In genomic region chr2:111126581-111126980, GRCh38 we compare ENCODE assay signal across 20 cellular contexts. TPM values are rescaled to one million over a fixed set of nuclear protein-coding genes. Genes with fewer than 3 reads are reported as not detected.
A peak's percentile ranks its signal among the peaks of the same experiment; 100 is the strongest.
DNase-seq lines count a peak whose midpoint lies in the region; ATAC-seq and TF ChIP-seq lines count a peak whose summit lies in the region.
"Had no signal": no experiment of that assay in that cellular context is flagged by ENCODE, and none has a peak within 500 bp of the region (broad histone marks: within the 10 kb centered on the region; RNA-seq: fewer than 3 reads in every experiment).

No MANE protein-coding gene starts in this region.

- H3K27ac Mint-ChIP-seq in IgD-negative memory B cell (peak overlapping the region; percentile 14 to 33 (median 24)), nephron progenitor cell (no peak overlapping the region)
- H3K27ac Mint-ChIP-seq in activated T-helper 1 cell treated with anti-CD3 and anti-CD28 coated beads, Interleukin-12 subunit alpha, Interleukin-12 subunit beta, Interleukin-2, Interleukin-4 antibody, amounts not matched to agents 30 ng/mL and 10 ng/mL and 1 ng/mL, durations not matched to agents 14 hours and 24 hours and 36 hours: no peak overlapping the region
- H3K27ac Mint-ChIP-seq: CD4-positive, CD25-positive, alpha-beta regulatory T cell had no signal

- H3K9me3 ChIP-seq in DND-41 (ENCODE audit: insufficient read depth, low read length, severe bottlenecking): no peaks in the 10 kb centered on the region
- H3K9me3 ChIP-seq: BE2C had no signal

- H3K9me3 Mint-ChIP-seq in IgD-negative memory B cell: no peaks in the 10 kb centered on the region
- no peaks in the 10 kb centered on the region for H3K9me3 Mint-ChIP-seq in activated T-helper 1 cell treated with anti-CD3 and anti-CD28 coated beads, Interleukin-12 subunit alpha, Interleukin-12 subunit beta, Interleukin-2, Interleukin-4 antibody, amounts not matched to agents 30 ng/mL and 10 ng/mL and 1 ng/mL, durations not matched to agents 14 hours and 24 hours and 36 hours
- H3K9me3 Mint-ChIP-seq in nephron progenitor cell: peaks cover 4% of the 10 kb centered on the region

- no peak for TF ChIP-seq CTCF in DND-41 (IDR thresholded peaks at IDR 0.05; ENCODE audit: borderline replicate concordance, extremely low read depth, low read length, poor library complexity, severe bottlenecking)
- no peak for TF ChIP-seq CTCF in nephron progenitor cell (IDR thresholded peaks at IDR 0.05)

- DNase-seq in DND-41: no peak
- no peak for DNase-seq in activated T-helper 1 cell treated with anti-CD3 and anti-CD28 coated beads, Interleukin-12 subunit alpha, Interleukin-12 subunit beta, Interleukin-2, Interleukin-4 antibody, amounts not matched to agents 30 ng/mL and 10 ng/mL and 1 ng/mL, durations not matched to agents 14 hours and 24 hours and 36 hours (ENCODE audit: low spot score)
- DNase-seq in nephron progenitor cell: no peak
- DNase-seq in Right ventricle myocardium inferior (ENCODE audit: missing footprints): no peak
- no peak for DNase-seq in Kasumi-1 (lab: John Stamatoyannopoulos, UW)
- no peak for DNase-seq in DMS 273 (lab: John Stamatoyannopoulos, UW; ENCODE audit: unreplicated experiment)
- DNase-seq: BE2C; CD4-positive, CD25-positive, alpha-beta regulatory T cell; DMS 273 treated with DMSO at 0.1 percent for 48 hours; DMS79 treated with DMSO at 0.1 percent for 48 hours; H7; KBM-7; NCI-H1694; NCI-H2081; NCI-H446; NCI-H526; PC-3; SHP77 had no signal

- intact Hi-C loops in activated T-helper 1 cell treated with anti-CD3 and anti-CD28 coated beads, Interleukin-12 subunit alpha, Interleukin-12 subunit beta, Interleukin-2, Interleukin-4 antibody, amounts not matched to agents 30 ng/mL and 10 ng/mL and 1 ng/mL, durations not matched to agents 14 hours and 24 hours and 36 hours (cut with micrococcal nuclease): no loop called here
- intact Hi-C loops in Right ventricle myocardium inferior (cut with DNase I): loop anchor here (10.0 kb wide), 1 partner anchor 312 kb away; no protein-coding TSS in a partner anchor

- H3K4me3 ChIP-seq in DND-41 (ENCODE audit: low read depth in 1 of 2, low read length in 2 of 2): no peak overlapping the region
- H3K4me3 ChIP-seq: SK-N-MC had no signal

- H4K20me1 ChIP-seq in DND-41 (ENCODE audit: insufficient read depth, low read length): peaks cover 30% of the 10 kb centered on the region

- H3K4me1 ChIP-seq in DND-41 (ENCODE audit: insufficient read depth, low read length): peaks cover 37% of the 10 kb centered on the region
- H3K4me1 ChIP-seq: BE2C had no signal

- H3K27me3 ChIP-seq in DND-41 (ENCODE audit: insufficient read depth, low read length, poor library complexity): no peaks in the 10 kb centered on the region
- H3K27me3 ChIP-seq: BE2C had no signal

- peaks cover 80% of the 10 kb centered on the region for H3K36me3 ChIP-seq in DND-41 (ENCODE audit: insufficient read depth, low read length)

- H3K4me3 Mint-ChIP-seq in IgD-negative memory B cell (peak overlapping the region in 1 of 4 donors; percentile 25), nephron progenitor cell (peak overlapping the region; percentile 66)
- H3K4me3 Mint-ChIP-seq in activated T-helper 1 cell treated with anti-CD3 and anti-CD28 coated beads, Interleukin-12 subunit alpha, Interleukin-12 subunit beta, Interleukin-2, Interleukin-4 antibody, amounts not matched to agents 30 ng/mL and 10 ng/mL and 1 ng/mL, durations not matched to agents 14 hours and 24 hours and 36 hours: peak overlapping the region; percentile 95

- peaks cover 95% of the 10 kb centered on the region for H3K79me2 ChIP-seq in DND-41 (ENCODE audit: insufficient read depth, low read length)

- H3K9ac ChIP-seq in DND-41 (ENCODE audit: low read depth, low read length): no peak overlapping the region

- H3K27me3 Mint-ChIP-seq in IgD-negative memory B cell (no peaks in the 10 kb centered on the region), nephron progenitor cell (ENCODE audit: low read depth, poor library complexity) (peaks cover 4% of the 10 kb centered on the region)
- H3K27me3 Mint-ChIP-seq in activated T-helper 1 cell treated with anti-CD3 and anti-CD28 coated beads, Interleukin-12 subunit alpha, Interleukin-12 subunit beta, Interleukin-2, Interleukin-4 antibody, amounts not matched to agents 30 ng/mL and 10 ng/mL and 1 ng/mL, durations not matched to agents 14 hours and 24 hours and 36 hours (ENCODE audit: insufficient read depth): peaks cover 3% of the 10 kb centered on the region

- peaks cover 27 to 35% (median 27%) of the 10 kb centered on the region in 3 donors for H3K4me1 Mint-ChIP-seq in IgD-negative memory B cell
- H3K4me1 Mint-ChIP-seq in activated T-helper 1 cell treated with anti-CD3 and anti-CD28 coated beads, Interleukin-12 subunit alpha, Interleukin-12 subunit beta, Interleukin-2, Interleukin-4 antibody, amounts not matched to agents 30 ng/mL and 10 ng/mL and 1 ng/mL, durations not matched to agents 14 hours and 24 hours and 36 hours (ENCODE audit: low read depth): peaks cover 74% of the 10 kb centered on the region
- H3K4me1 Mint-ChIP-seq in nephron progenitor cell: peaks cover 70% of the 10 kb centered on the region

- peaks cover 16% of the 10 kb centered on the region for H3K36me3 Mint-ChIP-seq in IgD-negative memory B cell
- peaks cover 89% of the 10 kb centered on the region for H3K36me3 Mint-ChIP-seq in activated T-helper 1 cell treated with anti-CD3 and anti-CD28 coated beads, Interleukin-12 subunit alpha, Interleukin-12 subunit beta, Interleukin-2, Interleukin-4 antibody, amounts not matched to agents 30 ng/mL and 10 ng/mL and 1 ng/mL, durations not matched to agents 14 hours and 24 hours and 36 hours (ENCODE audit: low read depth)
- H3K36me3 Mint-ChIP-seq in nephron progenitor cell (ENCODE audit: low read depth): peaks cover 78% of the 10 kb centered on the region

- H3K4me2 ChIP-seq in DND-41 (ENCODE audit: insufficient read depth, low read length): 0 out of 2 replicates have a peak overlapping the region, but pooled peaks have one; percentile 2

- ATAC-seq in DND-41 (ENCODE audit: insufficient read depth, low read depth): no peak
- ATAC-seq in Right ventricle myocardium inferior: no peak
- ATAC-seq: PC-3 had no signal

- H3K27ac ChIP-seq in DND-41 (ENCODE audit: low read length): no peak overlapping the region
- H3K27ac ChIP-seq: SK-N-MC had no signal

- H2AFZ ChIP-seq in DND-41 (ENCODE audit: low read depth, low read length): no peak overlapping the region

RNA-seq across cellular contexts. Expression of gene BCL2L11, which starts 5.9 kb away (rescaled TPM):
- polyA plus RNA-seq in IgD-negative memory B cell: 22.3 TPM
- 335 and 347 TPM in 2 replicates for total RNA-seq in activated T-helper 1 cell treated with anti-CD3 and anti-CD28 coated beads, Interleukin-12 subunit alpha, Interleukin-12 subunit beta, Interleukin-2, Interleukin-4 antibody, amounts not matched to agents 30 ng/mL and 10 ng/mL and 1 ng/mL, durations not matched to agents 14 hours and 24 hours and 36 hours
- total RNA-seq in Right ventricle myocardium inferior: 9.1 TPM

Comparison
In these comparisons a context has a peak if more than half of its experiments do, and no peak if none do; other contexts are left out.
1. H3K27ac Mint-ChIP-seq: peak in IgD-negative memory B cell (3 of 3); none in activated T-helper 1 cell treated with anti-CD3 and anti-CD28 coated beads, Interleukin-12 subunit alpha, Interleukin-12 subunit beta, Interleukin-2, Interleukin-4 antibody, amounts not matched to agents 30 ng/mL and 10 ng/mL and 1 ng/mL, durations not matched to agents 14 hours and 24 hours and 36 hours (single experiment) and nephron progenitor cell (single experiment).
2. RNA of gene BCL2L11, which starts 5.9 kb away (total RNA-seq): 335 to 347 TPM in activated T-helper 1 cell treated with anti-CD3 and anti-CD28 coated beads, Interleukin-12 subunit alpha, Interleukin-12 subunit beta, Interleukin-2, Interleukin-4 antibody, amounts not matched to agents 30 ng/mL and 10 ng/mL and 1 ng/mL, durations not matched to agents 14 hours and 24 hours and 36 hours; 9.1 TPM in Right ventricle myocardium inferior (single experiment); every median in the first group is over 10 times any median in the second.